Comparison of ENCODE assay signal across 15 cellular contexts in genomic region chr12:75438052-75438754, GRCh38. TPM values are rescaled to one million over a fixed set of nuclear protein-coding genes. Genes with fewer than 3 reads are reported as not detected.
DNase-seq lines count a peak whose midpoint lies in the region; ATAC-seq and TF ChIP-seq lines count a peak whose summit lies in the region.
"Had no signal": no experiment of that assay in that cellular context is flagged by ENCODE, and none has a peak within 500 bp of the region (broad histone marks: within the 10 kb centered on the region; RNA-seq: fewer than 3 reads in every experiment).

No MANE protein-coding gene starts in this region.

- H3K4me1 Mint-ChIP-seq in T-cell: peaks cover 0 to 16% (median 5%) of the 10 kb centered on the region in 3 donors

- H3K9me3 Mint-ChIP-seq in T-cell: peaks cover 0 to 12% (median 2%) of the 10 kb centered on the region in 3 donors

- H3K36me3 Mint-ChIP-seq in T-cell: peaks cover 4% of the 10 kb centered on the region

- in situ Hi-C loops in KBM-7 (cut with MboI; ENCODE audit: low pct_unique_long_range_greater_than_20kb, low sequenced_read_pairs): no loop called here

- peak; percentile 43 to 76 (median 64) for ATAC-seq in T-cell (replicated peaks in 1 of 4)

- H3K4me3 Mint-ChIP-seq in T-cell: no peak overlapping the region

- no peak for TF ChIP-seq CTCF in choroid plexus epithelial cell (conservative IDR thresholded peaks at IDR 0.05; ENCODE audit: low read depth, low read length)

- CTCF ChIA-PET in T-cell (lab: Charles Lee): interaction anchor here (0.6 to 2.7 kb wide), 13 partner anchors 40 to 595 kb away, joined by 3 to 34 read pairs (median 4); partner anchors contain the start of genes GLIPR1 (in 1 of the 2) and GLIPR1L1 (in 1 of the 2)

- POLR2A ChIA-PET in T-cell (lab: Charles Lee): no interaction called here

- H3K27me3 Mint-ChIP-seq in T-cell: peaks cover 4 to 13% of the 10 kb centered on the region in 2 donors

- no peak overlapping the region for H3K4me3 ChIP-seq in choroid plexus epithelial cell (ENCODE audit: low read depth, low read length)
- H3K4me3 ChIP-seq: colonic mucosa, MG63 had no signal

- peak; percentile 5 for DNase-seq in stimulated activated CD4-positive, alpha-beta T cell treated with anti-CD3 and anti-CD28 coated beads, Interleukin-1b, Interleukin-23, amount 100 ng/mL, for 48 hours
- DNase-seq in stimulated activated CD4-positive, alpha-beta T cell treated with anti-CD3 and anti-CD28 coated beads, Interleukin-2, amount 100 ng/mL, for 48 hours: no peak
- peak in 11 of 34 experiments; percentile 1 to 21 (median 9) for DNase-seq in T-cell
- DNase-seq in choroid plexus epithelial cell (ENCODE audit: low read depth): peak; percentile 42
- no peak for DNase-seq in GDM1 (lab: John Stamatoyannopoulos, UW)
- no peak for DNase-seq in activated T-cell treated with anti-CD3 and anti-CD28 coated beads, Interleukin-2, amount 50 U/mL, for 1 hour
- no peak for DNase-seq in nucleus accumbens (lab: John Stamatoyannopoulos, UW)
- no peak for DNase-seq in KBM-7
- DNase-seq: amygdala; colonic mucosa; DMS79 treated with DMSO at 0.1 percent for 48 hours; erythroblast; MG63; SHP77 treated with DMSO at 0.1 percent for 48 hours; stimulated activated CD4-positive, alpha-beta T cell treated with anti-CD3 and anti-CD28 coated beads, Interleukin-12 subunit alpha, Interleukin-12 subunit beta, amount 100 ng/mL, for 4 hours had no signal

- H3K27ac Mint-ChIP-seq in T-cell: no peak overlapping the region

RNA-seq across cellular contexts. Expression of gene GLIPR1, which starts 42.4 kb away (rescaled TPM):
- total RNA-seq in T-cell: 100 to 1,000 TPM in 1 of 5 donors, 10 to 100 TPM in 4; 42.9 to 102 (median 53.5) TPM

RNA-seq across cellular contexts. Expression of gene GLIPR1L2, which starts 47.3 kb away (rescaled TPM):
- 1 to 10 TPM in 2 of 5 donors, under 1 TPM in 3; 0.51 to 2.9 (median 0.72) TPM for total RNA-seq in T-cell

Comparison
In these comparisons a context has a peak if more than half of its experiments do, and no peak if none do; other contexts are left out.
1. DNase-seq: peak in stimulated activated CD4-positive, alpha-beta T cell treated with anti-CD3 and anti-CD28 coated beads, Interleukin-1b, Interleukin-23, amount 100 ng/mL, for 48 hours (single experiment) and choroid plexus epithelial cell (single experiment); none in stimulated activated CD4-positive, alpha-beta T cell treated with anti-CD3 and anti-CD28 coated beads, Interleukin-2, amount 100 ng/mL, for 48 hours (0 of 2), GDM1 (single experiment), activated T-cell treated with anti-CD3 and anti-CD28 coated beads, Interleukin-2, amount 50 U/mL, for 1 hour (single experiment), nucleus accumbens (0 of 56) and KBM-7 (single experiment).